In genomic region chr16:3793161-3793576, GRCh38 we compare ENCODE assay signal across 13 cellular contexts.
DNase-seq lines count a peak whose midpoint lies in the region; ATAC-seq and TF ChIP-seq lines count a peak whose summit lies in the region.
"Had no signal": no experiment of that assay in that cellular context is flagged by ENCODE, and none has a peak within 500 bp of the region (broad histone marks: within the 10 kb centered on the region; RNA-seq: fewer than 3 reads in every experiment).

No MANE protein-coding gene starts in this region.

- intact Hi-C loops in lower lobe of right lung (cut with DNase I), result no loop called here
- intact Hi-C loops in testis (cut with DNase I; ENCODE audit: low total_unique reads), result no loop called here

- peak; percentile 49 to 59 for ATAC-seq in lower lobe of right lung
- no peak for ATAC-seq in HG02981 (IDR thresholded peaks at IDR 0.05; ENCODE audit: unreplicated experiment)
- no peak for ATAC-seq in GM21619 (IDR thresholded peaks at IDR 0.05; ENCODE audit: unreplicated experiment)

- H3K27ac ChIP-seq in epithelial cell of prostate (peak overlapping the region; percentile 33), lower lobe of right lung (no peak overlapping the region), testis (no peak overlapping the region)

- H3K9me3 Mint-ChIP-seq in T-helper 2 cell treated with Interferon-gamma antibody and Interleukin-4, amounts not matched to agents 5 μg/mL and 100 μg/mL, for 36 hours, result no peaks in the 10 kb centered on the region
- H3K9me3 Mint-ChIP-seq: CD8-positive, alpha-beta memory T cell had no signal

- H3K36me3 Mint-ChIP-seq in T-helper 2 cell treated with Interferon-gamma antibody and Interleukin-4, amounts not matched to agents 5 μg/mL and 100 μg/mL, for 36 hours (ENCODE audit: low read depth), result peaks cover 47% of the 10 kb centered on the region

- no peaks in the 10 kb centered on the region for H3K27me3 ChIP-seq in lower lobe of right lung (ENCODE audit: low read depth)
- no peaks in the 10 kb centered on the region for H3K27me3 ChIP-seq in testis
- H3K27me3 ChIP-seq: adrenal gland had no signal

- H3K4me1 ChIP-seq in lower lobe of right lung, result peaks cover 29% of the 10 kb centered on the region
- H3K4me1 ChIP-seq in testis, result peaks cover 5% of the 10 kb centered on the region

- WGBS in testis, 2 donors, result 58 to 80% methylated on average over 15 to 16 of the region's 16 CpGs

- TF ChIP-seq POLR2A in testis (IDR thresholded peaks at IDR 0.05), result no peak

- H3K4me3 Mint-ChIP-seq in T-helper 2 cell treated with Interferon-gamma antibody and Interleukin-4, amounts not matched to agents 5 μg/mL and 100 μg/mL, for 36 hours, result peak overlapping the region; percentile 25

- H3K27ac Mint-ChIP-seq in T-helper 2 cell treated with Interferon-gamma antibody and Interleukin-4, amounts not matched to agents 5 μg/mL and 100 μg/mL, for 36 hours, result no peak overlapping the region

- DNase-seq in T-helper 2 cell treated with Interferon-gamma antibody and Interleukin-4, amounts not matched to agents 5 μg/mL and 100 μg/mL, for 36 hours (ENCODE audit: low spot score), result no peak
- DNase-seq in epithelial cell of prostate (ENCODE audit: low read depth, low spot score), result peak; percentile 69
- no peak for DNase-seq in lower lobe of right lung
- peak; percentile 36 for DNase-seq in testis
- no peak for DNase-seq in stimulated activated CD4-positive, alpha-beta T cell treated with anti-CD3 and anti-CD28 coated beads, Interleukin-2, amount 100 ng/mL, for 24 hours
- DNase-seq in COLO668 (lab: John Stamatoyannopoulos, UW; ENCODE audit: unreplicated experiment), result no peak
- DNase-seq: activated CD8-positive, alpha-beta memory T cell treated with anti-CD3 and anti-CD28 coated beads, Interleukin-2, amount 50 U/mL, for 48 hours; CD8-positive, alpha-beta memory T cell; erythroblast; NCI-H2107 had no signal

- peaks cover 66% of the 10 kb centered on the region for H3K4me1 Mint-ChIP-seq in T-helper 2 cell treated with Interferon-gamma antibody and Interleukin-4, amounts not matched to agents 5 μg/mL and 100 μg/mL, for 36 hours (ENCODE audit: low read depth)

- no peak overlapping the region for H3K4me3 ChIP-seq in lower lobe of right lung
- no peak overlapping the region for H3K4me3 ChIP-seq in testis
- H3K4me3 ChIP-seq: adrenal gland had no signal

- no peak for TF ChIP-seq CTCF in lower lobe of right lung (IDR thresholded peaks at IDR 0.05)
- no peak for TF ChIP-seq CTCF in testis (IDR thresholded peaks at IDR 0.05)

- H3K36me3 ChIP-seq in lower lobe of right lung, result peaks cover 51% of the 10 kb centered on the region
- no peaks in the 10 kb centered on the region for H3K36me3 ChIP-seq in testis (ENCODE audit: low read depth, missing control alignments)

- H3K27me3 Mint-ChIP-seq in T-helper 2 cell treated with Interferon-gamma antibody and Interleukin-4, amounts not matched to agents 5 μg/mL and 100 μg/mL, for 36 hours (ENCODE audit: low read depth), result peaks cover 4% of the 10 kb centered on the region
- H3K27me3 Mint-ChIP-seq: CD8-positive, alpha-beta memory T cell had no signal

- H3K9me3 ChIP-seq in lower lobe of right lung (no peaks in the 10 kb centered on the region), testis (no peaks in the 10 kb centered on the region)
- H3K9me3 ChIP-seq: adrenal gland had no signal

Comparison
In these comparisons a context has a peak if more than half of its experiments do, and no peak if none do; other contexts are left out.
1. DNase-seq: peak in epithelial cell of prostate (single experiment) and testis (single experiment); none in T-helper 2 cell treated with Interferon-gamma antibody and Interleukin-4, amounts not matched to agents 5 μg/mL and 100 μg/mL, for 36 hours (single experiment), lower lobe of right lung (single experiment), stimulated activated CD4-positive, alpha-beta T cell treated with anti-CD3 and anti-CD28 coated beads, Interleukin-2, amount 100 ng/mL, for 24 hours (0 of 2) and COLO668 (single experiment).
2. ATAC-seq: peak in lower lobe of right lung (2 of 2); none in HG02981 (single experiment) and GM21619 (single experiment).